Comparison of ENCODE assay signal across 1 cellular context in genomic region chr10:71773221-71773971, GRCh38.
TF ChIP-seq lines count a peak whose summit lies in the region.

Gene VSIR, minus strand, starts transcription at chr10:71773520. Its CDS starts 81 bp downstream, at chr10:71773439.

TF ChIP-seq in K562, 482 proteins besides CTCF, POLR2A, EP300 and RAD21 (continued from another document and continues in another):
- TF ChIP-seq ETS1 (conservative IDR thresholded peaks at IDR 0.05; ENCODE audit: control insufficient read depth, low read depth, low read length) (0 out of 2 replicates have a peak, but pooled peaks have one; percentile 17), PCBP1 (IDR thresholded peaks at IDR 0.05; ENCODE audit: low read depth, low read length, poor library complexity, severe bottlenecking) (peak; percentile 75), NONO (IDR thresholded peaks at IDR 0.05; ENCODE audit: low read depth in 2 of 2, low read length in 1 of 2) (peak in 1 of 2 experiments; percentile 84; a peak in 3 of 4 replicates), LCOR (CRISPR knock-in tag; IDR thresholded peaks at IDR 0.05) (peak; percentile 67; the same call in 1 of the 2 replicates), HNRNPUL1 (IDR thresholded peaks at IDR 0.05; ENCODE audit: low read length) (no peak), SAP30 (IDR thresholded peaks at IDR 0.05; ENCODE audit: borderline replicate concordance, insufficient read depth, low read depth, low read length, poor library complexity, severe bottlenecking) (peak; percentile 64), ZFP36 (IDR thresholded peaks at IDR 0.05; ENCODE audit: low read depth, low read length, partially characterized antibody) (peak; percentile 32), CBX1 (IDR thresholded peaks at IDR 0.05; ENCODE audit: low read depth) (peak; percentile 83), ATF4 (CRISPR knock-in tag; IDR thresholded peaks at IDR 0.05) (0 out of 2 replicates have a peak, but pooled peaks have one; percentile 46), NR3C1 (CRISPR knock-in tag; IDR thresholded peaks at IDR 0.05) (0 out of 2 replicates have a peak, but pooled peaks have one; percentile 61), ZNF740 (CRISPR knock-in tag; IDR thresholded peaks at IDR 0.05) (peak; percentile 72; the same call in 1 of the 2 replicates), ZNF740 (tag; IDR thresholded peaks at IDR 0.05) (no peak), CREB3L1 (IDR thresholded peaks at IDR 0.05; ENCODE audit: borderline replicate concordance, low read depth) (peak; percentile 49; the same call in 1 of the 2 replicates), STAT5A (IDR thresholded peaks at IDR 0.05; ENCODE audit: borderline replicate concordance, low read length) (no peak), MGA (IDR thresholded peaks at IDR 0.05) (no peak), ATF1 (CRISPR knock-in tag; IDR thresholded peaks at IDR 0.05) (no peak), ATF1 (tag; IDR thresholded peaks at IDR 0.05) (peak; percentile 66), PHB (CRISPR knock-in tag; IDR thresholded peaks at IDR 0.05) (no peak), FOXK1 (CRISPR knock-in tag; IDR thresholded peaks at IDR 0.05; ENCODE audit: borderline replicate concordance) (no peak), ZNF280B (CRISPR knock-in tag; IDR thresholded peaks at IDR 0.05) (no peak), JUN (IDR thresholded peaks at IDR 0.05; ENCODE audit: borderline replicate concordance, low read depth, low read length) (peak; percentile 31; the same call in 1 of the 2 replicates), JUN (CRISPR knock-in tag; IDR thresholded peaks at IDR 0.05; ENCODE audit: borderline replicate concordance) (peak; percentile 67; the same call in 1 of the 2 replicates), NFRKB (IDR thresholded peaks at IDR 0.05; ENCODE audit: low read depth) (no peak), ATF3 (IDR thresholded peaks at IDR 0.05) (no peak), ATF3 (CRISPR knock-in tag; conservative IDR thresholded peaks at IDR 0.05) (peak; percentile 49; the same call in 1 of the 2 replicates), ID3 (CRISPR knock-in tag; IDR thresholded peaks at IDR 0.05) (no peak), ID3 (tag; IDR thresholded peaks at IDR 0.05) (peak; percentile 78), SIN3A (IDR thresholded peaks at IDR 0.05; ENCODE audit: borderline replicate concordance in 2 of 2, control insufficient read depth in 1 of 2, low read depth in 2 of 2, low read length in 2 of 2) (peak in 1 of 2 experiments; percentile 32; a peak in 1 of 4 replicates), NR2C2 (CRISPR knock-in tag; IDR thresholded peaks at IDR 0.05) (0 out of 2 replicates have a peak, but pooled peaks have one; percentile 37), NR2C2 (tag; IDR thresholded peaks at IDR 0.05) (no peak; the same call in 1 of the 2 replicates), RFX5 (IDR thresholded peaks at IDR 0.05; ENCODE audit: low read depth, low read length) (no peak), GTF2F1 (IDR thresholded peaks at IDR 0.05; ENCODE audit: low read depth, low read length) (0 out of 2 replicates have a peak, but pooled peaks have one; percentile 61), RBBP5 (IDR thresholded peaks at IDR 0.05; ENCODE audit: borderline replicate concordance, insufficient read depth, low read length, poor library complexity, severe bottlenecking) (peak; percentile 43), CXXC5 (CRISPR knock-in tag; IDR thresholded peaks at IDR 0.05) (peak; percentile 96), NBN (IDR thresholded peaks at IDR 0.05; ENCODE audit: low read depth) (peak; percentile 50; the same call in 1 of the 2 replicates), NR2F6 (CRISPR knock-in tag; IDR thresholded peaks at IDR 0.05) (no peak), ZNF24 (IDR thresholded peaks at IDR 0.05) (peak; percentile 72), ZNF3 (CRISPR knock-in tag; IDR thresholded peaks at IDR 0.05) (no peak), GABPB1 (CRISPR knock-in tag; IDR thresholded peaks at IDR 0.05) (peak; percentile 75), ILF3 (IDR thresholded peaks at IDR 0.05; ENCODE audit: borderline replicate concordance) (peak; percentile 89; the same call in 1 of the 2 replicates), GATAD2B (IDR thresholded peaks at IDR 0.05; ENCODE audit: borderline replicate concordance) (peak; percentile 94), ESRRA (IDR thresholded peaks at IDR 0.05; ENCODE audit: borderline replicate concordance, low read depth) (peak; percentile 71; the same call in 1 of the 2 replicates), MEIS2 (IDR thresholded peaks at IDR 0.05; ENCODE audit: partially characterized antibody) (peak; percentile 10), HMG20A (CRISPR knock-in tag; conservative IDR thresholded peaks at IDR 0.05) (no peak)
